Comparison of ENCODE assay signal across 13 cellular contexts in genomic region chr11:15815246-15816209, GRCh38.
DNase-seq lines count a peak whose midpoint lies in the region; ATAC-seq, FAIRE-seq and TF ChIP-seq lines count a peak whose summit lies in the region.
"Had no signal": no experiment of that assay in that cellular context is flagged by ENCODE, and none has a peak within 500 bp of the region (broad histone marks: within the 10 kb centered on the region; RNA-seq: fewer than 3 reads in every experiment).

No MANE protein-coding gene starts in this region.

- peak overlapping the region; percentile 49 for H3K27ac Mint-ChIP-seq in activated T-helper 17 cell treated with anti-CD3 and anti-CD28 coated beads, Interleukin-2, amount 50 U/mL, for 72 hours
- H3K27ac Mint-ChIP-seq: CD8-positive, alpha-beta T cell; stimulated activated naive CD8-positive, alpha-beta T cell treated with anti-CD3 and anti-CD28 coated beads, Interleukin-15, Interleukin-2, amounts not matched to agents 100 ng/mL and 50 ng/mL, for 24 hours had no signal

- intact Hi-C loops in left ventricle myocardium superior (cut with micrococcal nuclease) = no loop called here

- H3K4me3 ChIP-seq in LNCaP clone FGC (ENCODE audit: low read depth, low read length) (no peak overlapping the region), small intestine (ENCODE audit: low read depth in 1 of 2, low read length in 2 of 2) (no peak overlapping the region)
- H3K4me3 ChIP-seq: SK-N-MC had no signal

- WGBS in small intestine, 3 donors = 37 to 59% (median 49%) methylated on average over 4 of the region's 4 CpGs

- H3K4me3 Mint-ChIP-seq in activated T-helper 17 cell treated with anti-CD3 and anti-CD28 coated beads, Interleukin-2, amount 50 U/mL, for 72 hours = peak overlapping the region; percentile 26
- H3K4me3 Mint-ChIP-seq: activated T-cell treated with anti-CD3 and anti-CD28 coated beads, Interleukin-2, amount 50 U/mL, for 4 hours; CD8-positive, alpha-beta T cell; stimulated activated naive CD8-positive, alpha-beta T cell treated with anti-CD3 and anti-CD28 coated beads, Interleukin-15, Interleukin-2, amounts not matched to agents 100 ng/mL and 50 ng/mL, for 24 hours had no signal

- ATAC-seq in activated T-helper 17 cell treated with anti-CD3 and anti-CD28 coated beads, Interleukin-2, amount 50 U/mL, for 72 hours (replicated peaks) = no peak
- ATAC-seq in left ventricle myocardium superior (peak; percentile 20), GM21786 (IDR thresholded peaks at IDR 0.05; ENCODE audit: unreplicated experiment) (no peak), GM19455 (IDR thresholded peaks at IDR 0.05; ENCODE audit: unreplicated experiment) (no peak)
- ATAC-seq: CD8-positive, alpha-beta T cell had no signal

- H3K36me3 Mint-ChIP-seq in activated T-helper 17 cell treated with anti-CD3 and anti-CD28 coated beads, Interleukin-2, amount 50 U/mL, for 72 hours (ENCODE audit: low read depth) = no peaks in the 10 kb centered on the region
- H3K36me3 Mint-ChIP-seq: CD8-positive, alpha-beta T cell had no signal

- peaks cover 2 to 4% of the 10 kb centered on the region in 2 donors for H3K4me1 ChIP-seq in small intestine (ENCODE audit: control insufficient read depth in 2 of 2, insufficient read depth in 1 of 2, low read depth in 1 of 2, low read length in 1 of 2)

- H3K36me3 ChIP-seq in small intestine (ENCODE audit: control insufficient read depth in 2 of 2, insufficient read depth in 2 of 2, low read length in 2 of 2) = no peaks in the 10 kb centered on the region
- H3K36me3 ChIP-seq: neutrophil had no signal

- peaks cover 6% of the 10 kb centered on the region for H3K27me3 Mint-ChIP-seq in activated T-helper 17 cell treated with anti-CD3 and anti-CD28 coated beads, Interleukin-2, amount 50 U/mL, for 72 hours

- no peaks in the 10 kb centered on the region for H3K27me3 ChIP-seq in small intestine (ENCODE audit: control insufficient read depth in 2 of 2, insufficient read depth in 2 of 2, low read length in 2 of 2)

- no peaks in the 10 kb centered on the region for H3K9me3 Mint-ChIP-seq in activated T-helper 17 cell treated with anti-CD3 and anti-CD28 coated beads, Interleukin-2, amount 50 U/mL, for 72 hours

- peak; percentile 14 for DNase-seq in LNCaP clone FGC (ENCODE audit: low read depth)
- DNase-seq in left ventricle myocardium superior = no peak
- peak; percentile 52 for DNase-seq in small intestine
- no peak for DNase-seq in HK-2 (ENCODE audit: unreplicated experiment)
- DNase-seq: activated T-cell treated with anti-CD3 and anti-CD28 coated beads, Interleukin-2, amount 50 U/mL, for 4 hours; CD8-positive, alpha-beta T cell; islet precursor cell had no signal

- no peak for FAIRE-seq in small intestine (lab: Jason Lieb, UNC)

- peak overlapping the region in 1 of 2 donors; percentile 2 for H3K27ac ChIP-seq in small intestine (ENCODE audit: low read depth in 1 of 2, low read length in 1 of 2)
- H3K27ac ChIP-seq: neutrophil, SK-N-MC had no signal

- no peak for TF ChIP-seq CTCF in LNCaP clone FGC (IDR thresholded peaks at IDR 0.05; ENCODE audit: control insufficient read depth, extremely low read depth, insufficient read depth)

- no peaks in the 10 kb centered on the region for H3K9me3 ChIP-seq in small intestine (ENCODE audit: control insufficient read depth, low read depth)
- H3K9me3 ChIP-seq: neutrophil had no signal

- H3K4me1 Mint-ChIP-seq in activated T-helper 17 cell treated with anti-CD3 and anti-CD28 coated beads, Interleukin-2, amount 50 U/mL, for 72 hours = no peaks in the 10 kb centered on the region

Comparison
In these comparisons a context has a peak if more than half of its experiments do, and no peak if none do; other contexts are left out.
1. DNase-seq: peak in LNCaP clone FGC (single experiment) and small intestine (single experiment); none in left ventricle myocardium superior (single experiment) and HK-2 (single experiment).